13 cellular contexts compared by ENCODE assay signal in genomic region chr19:3183721-3184641, GRCh38. TPM values are rescaled to one million over a fixed set of nuclear protein-coding genes. Genes with fewer than 3 reads are reported as not detected.
DNase-seq lines count a peak whose midpoint lies in the region; ATAC-seq, FAIRE-seq and TF ChIP-seq lines count a peak whose summit lies in the region.
"Had no signal": no experiment of that assay in that cellular context is flagged by ENCODE, and none has a peak within 500 bp of the region (broad histone marks: within the 10 kb centered on the region; RNA-seq: fewer than 3 reads in every experiment).

No MANE protein-coding gene starts in this region.

- H2BK5ac ChIP-seq in H1 (ENCODE audit: low read depth, low read length), result no peak overlapping the region

- H3K23me2 ChIP-seq in H1 (ENCODE audit: low read depth, low read length), result peaks cover 8% of the 10 kb centered on the region; the same call in 1 of the 2 replicates

- no peak for DNase-seq in activated CD4-positive, alpha-beta T cell treated with anti-CD3 and anti-CD28 coated beads, Interleukin-2, amount 10 ng/mL, durations not matched to agents 7 days and 5 days
- DNase-seq in activated CD4-positive, alpha-beta T cell treated with anti-CD3 and anti-CD28 coated beads, Interleukin-2, amount 50 U/mL, for 1 hour, result no peak
- DNase-seq in SK-N-MC (ENCODE audit: low read depth, low spot score) (no peak), H1 (ENCODE audit: low read depth in 1 of 2, low spot score in 2 of 2) (no peak), spleen (no peak), body of pancreas (no peak), COR-L47 (lab: John Stamatoyannopoulos, UW) (no peak)
- DNase-seq: ACHN; activated CD4-positive, alpha-beta T cell treated with anti-CD3 and anti-CD28 coated beads for 48 hours; GDM1 had no signal

- H2BK120ac ChIP-seq in H1 (replicated peaks; ENCODE audit: low read depth, low read length), result no peak overlapping the region

- no peaks in the 10 kb centered on the region for H3K27me3 Mint-ChIP-seq in activated CD4-positive, alpha-beta T cell treated with anti-CD3 and anti-CD28 coated beads, Interleukin-2, amount 10 ng/mL, durations not matched to agents 7 days and 5 days

- H3K36me3 ChIP-seq in SK-N-MC (ENCODE audit: insufficient read depth, low read length) (peaks cover 2% of the 10 kb centered on the region; the same call in 1 of the 2 replicates), H1 (ENCODE audit: control insufficient read depth in 2 of 4, insufficient read depth in 4 of 4, low read length in 3 of 4) (no peaks in the 10 kb centered on the region; a peak in 1 of 8 replicates), spleen (peaks cover 0 to 47% (median 0%) of the 10 kb centered on the region in 6 donors), body of pancreas (replicated peaks in 1 of 2; ENCODE audit: insufficient read depth in 1 of 2, low read depth in 2 of 2) (no peaks in the 10 kb centered on the region)

- H3K4me2 ChIP-seq in H1 (ENCODE audit: insufficient read depth in 1 of 2, low read depth in 2 of 2, low read length in 2 of 2), result peak overlapping the region in 1 of 2 experiments; percentile 67; a peak in 1 of 4 replicates

- no peak overlapping the region for H3K9ac ChIP-seq in SK-N-MC (ENCODE audit: insufficient read length)
- H3K9ac ChIP-seq in H1 (replicated peaks in 1 of 4; ENCODE audit: extremely low read depth in 1 of 4, low read depth in 3 of 4, low read length in 3 of 4), result no peak overlapping the region

- H2BK20ac ChIP-seq in H1 (ENCODE audit: low read length), result no peak overlapping the region

- peaks cover 17 to 18% of the 10 kb centered on the region in 2 experiments for H4K20me1 ChIP-seq in H1 (replicated peaks in 1 of 2; ENCODE audit: control insufficient read depth in 1 of 2, insufficient read depth in 2 of 2, low read length in 2 of 2)

- ATAC-seq in GM21390 (IDR thresholded peaks at IDR 0.05; ENCODE audit: unreplicated experiment) (no peak), body of pancreas (no peak)

- no peak for TF ChIP-seq RAD21 in H1 (IDR thresholded peaks at IDR 0.05 in 1 of 2, conservative IDR thresholded peaks at IDR 0.05 in 1 of 2; ENCODE audit: low read depth in 2 of 2, low read length in 2 of 2)

- no peak overlapping the region for H4K8ac ChIP-seq in H1 (ENCODE audit: extremely low read depth, insufficient read depth, low read length)

- WGBS in H1 (ENCODE audit: extremely low coverage in 1 of 2, insufficient coverage in 1 of 2, insufficient read length in 1 of 2, insufficient replicate concordance in 2 of 2, low coverage in 1 of 2, low lambda C conversion rate in 2 of 2, missing lambda C conversion rate in 1 of 2), 2 experiments, result 86% methylated on average over 13 of the region's 13 CpGs; no CpG with 5 or more reads in 1 of the 2 experiments
- 71 to 82% (median 79%) methylated on average over 13 of the region's 13 CpGs for WGBS in spleen, 5 donors
- 56 to 70% methylated on average over 13 of the region's 13 CpGs for WGBS in body of pancreas, 2 donors

- peak overlapping the region; percentile 79 for H3K4me3 Mint-ChIP-seq in activated CD4-positive, alpha-beta T cell treated with anti-CD3 and anti-CD28 coated beads, Interleukin-2, amount 10 ng/mL, durations not matched to agents 7 days and 5 days

- peaks cover 18% of the 10 kb centered on the region for H3K79me1 ChIP-seq in H1 (ENCODE audit: low read depth, low read length)

- TF ChIP-seq EP300 in H1 (IDR thresholded peaks at IDR 0.05; ENCODE audit: borderline replicate concordance in 1 of 2, low read depth in 2 of 2, low read length in 2 of 2), result no peak

- no peak overlapping the region for H3K23ac ChIP-seq in H1 (ENCODE audit: insufficient read length)

- no peak overlapping the region for H3K27ac ChIP-seq in SK-N-MC
- H3K27ac ChIP-seq in H1 (ENCODE audit: low read depth, low read length), result no peak overlapping the region
- peak overlapping the region in 5 of 8 donors; percentile 22 to 99 (median 90) for H3K27ac ChIP-seq in spleen
- H3K27ac ChIP-seq in body of pancreas, result no peak overlapping the region

- H3K4me1 Mint-ChIP-seq in activated CD4-positive, alpha-beta T cell treated with anti-CD3 and anti-CD28 coated beads, Interleukin-2, amount 10 ng/mL, durations not matched to agents 7 days and 5 days, result peaks cover 55% of the 10 kb centered on the region

- TF ChIP-seq CTCF in H1 (IDR thresholded peaks at IDR 0.05; ENCODE audit: control extremely low read depth in 1 of 3, insufficient read depth in 1 of 3, low read depth in 1 of 3, low read length in 3 of 3) (no peak), spleen (IDR thresholded peaks at IDR 0.05 in 8 of 11, conservative IDR thresholded peaks at IDR 0.05 in 3 of 11) (no peak), body of pancreas (IDR thresholded peaks at IDR 0.05) (no peak)

- H4K5ac ChIP-seq in H1 (ENCODE audit: insufficient read length, low read depth, low read length), result no peak overlapping the region

- H3K18ac ChIP-seq in H1 (ENCODE audit: extremely low read depth, low read length), result no peak overlapping the region

- H2AFZ ChIP-seq in H1 (ENCODE audit: low read length), result no peak overlapping the region

- H3K9me3 Mint-ChIP-seq in activated CD4-positive, alpha-beta T cell treated with anti-CD3 and anti-CD28 coated beads, Interleukin-2, amount 10 ng/mL, durations not matched to agents 7 days and 5 days, result no peaks in the 10 kb centered on the region

- H2BK12ac ChIP-seq in H1 (ENCODE audit: low read depth, low read length), result no peak overlapping the region; the same call in 1 of the 2 replicates

- no peak overlapping the region for H3K56ac ChIP-seq in H1 (replicated peaks; ENCODE audit: insufficient read length, low read depth, low read length)

- peaks cover 13 to 32% of the 10 kb centered on the region in 2 experiments for H3K79me2 ChIP-seq in H1 (ENCODE audit: control insufficient read depth in 1 of 2, insufficient read depth in 2 of 2, low read length in 2 of 2)

- H2AK5ac ChIP-seq in H1 (ENCODE audit: low read depth, low read length), result peak overlapping the region; percentile 34; the same call in 1 of the 2 replicates

- peaks cover 0 to 10% (median 7%) of the 10 kb centered on the region in 4 experiments; a peak in 5 of 7 replicates for H3K4me1 ChIP-seq in H1 (replicated peaks in 1 of 4; ENCODE audit: control insufficient read depth in 3 of 4, insufficient read depth in 4 of 4, low read length in 3 of 4)
- H3K4me1 ChIP-seq in spleen, result peaks cover 48 to 95% (median 86%) of the 10 kb centered on the region in 6 donors
- peaks cover 26% of the 10 kb centered on the region for H3K4me1 ChIP-seq in body of pancreas

- intact Hi-C loops in spleen (cut with DNase I; ENCODE audit: low total_unique reads) (no loop called here), body of pancreas (cut with DNase I) (no loop called here)

- POLR2A ChIA-PET in activated CD4-positive, alpha-beta T cell treated with anti-CD3 and anti-CD28 coated beads, Interleukin-2, amount 10 ng/mL, durations not matched to agents 7 days and 5 days (lab: Charles Lee), result interaction anchor here (0.6 kb wide), 1 partner anchor 47 kb away, joined by 3 read pairs; no protein-coding TSS in a partner anchor
- POLR2A ChIA-PET in H1 (lab: Charles Lee; ENCODE audit: partially characterized antibody), result interaction anchor here (0.6 to 1.5 kb wide), 4 partner anchors 18 to 148 kb away, joined by 3 to 5 read pairs (median 3); partner anchors contain the start of gene CELF5

- no peak overlapping the region for H3K14ac ChIP-seq in H1 (ENCODE audit: insufficient read length)

- TF ChIP-seq POLR2A in H1 (IDR thresholded peaks at IDR 0.05; ENCODE audit: control extremely low read depth in 1 of 2, low read depth in 2 of 2, low read length in 2 of 2) (no peak), spleen (IDR thresholded peaks at IDR 0.05) (no peak), body of pancreas (IDR thresholded peaks at IDR 0.05) (no peak)

- no peak overlapping the region for H3K4ac ChIP-seq in H1 (replicated peaks; ENCODE audit: insufficient read length, low read depth, low read length)

- H3K27ac Mint-ChIP-seq in activated CD4-positive, alpha-beta T cell treated with anti-CD3 and anti-CD28 coated beads, Interleukin-2, amount 10 ng/mL, durations not matched to agents 7 days and 5 days, result peak overlapping the region; percentile 85

- no peak for FAIRE-seq in H1 (lab: Jason Lieb, UNC)

- H4K91ac ChIP-seq in H1 (replicated peaks; ENCODE audit: insufficient read length, low read length), result no peak overlapping the region

- CTCF ChIA-PET in activated CD4-positive, alpha-beta T cell treated with anti-CD3 and anti-CD28 coated beads, Interleukin-2, amount 10 ng/mL, durations not matched to agents 7 days and 5 days (lab: Charles Lee), result interaction anchor here (0.6 to 2.4 kb wide), 6 partner anchors 13 to 222 kb away, joined by 3 to 7 read pairs (median 3); no protein-coding TSS in a partner anchor
- CTCF ChIA-PET in H1 (lab: Charles Lee; ENCODE audit: partially characterized antibody), result interaction anchor here (0.6 to 2.2 kb wide), 6 partner anchors 10 to 229 kb away, joined by 3 to 7 read pairs (median 4); no protein-coding TSS in a partner anchor

- peaks cover 55% of the 10 kb centered on the region for H3K36me3 Mint-ChIP-seq in activated CD4-positive, alpha-beta T cell treated with anti-CD3 and anti-CD28 coated beads, Interleukin-2, amount 10 ng/mL, durations not matched to agents 7 days and 5 days (ENCODE audit: low read depth)

- H3K9me3 ChIP-seq in SK-N-MC (ENCODE audit: low read depth, low read length) (no peaks in the 10 kb centered on the region), H1 (ENCODE audit: insufficient read depth in 2 of 2, low read depth in 1 of 2, low read length in 1 of 2) (no peaks in the 10 kb centered on the region), spleen (no peaks in the 10 kb centered on the region), body of pancreas (no peaks in the 10 kb centered on the region)

- H3K4me3 ChIP-seq in SK-N-MC (peak overlapping the region; percentile 93; the same call in 1 of the 2 replicates), H1 (ENCODE audit: extremely low read depth in 1 of 4, insufficient read depth in 2 of 4, low read depth in 3 of 4, low read length in 4 of 4) (no peak overlapping the region), spleen (peak overlapping the region in 1 of 8 donors; percentile 100), body of pancreas (no peak overlapping the region)

- H2BK15ac ChIP-seq in H1 (ENCODE audit: low read length), result no peak overlapping the region; the same call in 1 of the 2 replicates

- H3K27me3 ChIP-seq in H1 (replicated peaks in 1 of 4; ENCODE audit: control insufficient read depth in 3 of 4, extremely low read depth in 1 of 4, insufficient read depth in 3 of 4, low read length in 3 of 4), result no peaks in the 10 kb centered on the region
- no peaks in the 10 kb centered on the region for H3K27me3 ChIP-seq in spleen (replicated peaks in 1 of 7)
- no peaks in the 10 kb centered on the region for H3K27me3 ChIP-seq in body of pancreas

RNA-seq across cellular contexts. Expression of gene NCLN, which starts 1.7 kb away (rescaled TPM):
- total RNA-seq in activated CD4-positive, alpha-beta T cell treated with anti-CD3 and anti-CD28 coated beads, Interleukin-2, amount 10 ng/mL, durations not matched to agents 7 days and 5 days, result 10 to 100 TPM; 52.1 to 56.0 TPM
- total RNA-seq in H1 (2021; fragmentation: NEBNext Ultra II Directional; extraction: Animal tissue kit (Norgen Biotek cat#: 25700)), result 103 and 105 TPM in 2 replicates
- 89.2 and 119 TPM in 2 replicates for polyA plus RNA-seq in H1 (2011; rRNA removed)
- polyA plus RNA-seq in H1 (2011; cell fraction: cytosol; rRNA removed), result 75.6 TPM
- 144 TPM for polyA plus RNA-seq in H1 (2011; cell fraction: nucleus; rRNA removed)
- polyA plus RNA-seq in H1 (2012, experiment 1 of 2), result 69.2 to 103 TPM (median 103 TPM) in 4 replicates
- polyA plus RNA-seq in H1 (2012, experiment 2 of 2), result 80.4 TPM
- 121 TPM for polyA plus RNA-seq in H1 (2013, experiment 1 of 2)
- polyA plus RNA-seq in H1 (2013, experiment 2 of 2), result 121 TPM
- polyA minus RNA-seq in H1 (2011; rRNA and poly(A)+ RNA removed), result 50.0 and 55.6 TPM in 2 replicates
- polyA minus RNA-seq in H1 (2011; cell fraction: cytosol; rRNA and poly(A)+ RNA removed), result 68.7 TPM
- 52.1 TPM for polyA minus RNA-seq in H1 (2011; cell fraction: nucleus; rRNA and poly(A)+ RNA removed)
- total RNA-seq in spleen, result 10 to 100 TPM; 37.8 to 59.2 (median 47.1) TPM
- 10 to 100 TPM; 41.4 to 89.5 (median 79.6) TPM for polyA plus RNA-seq in spleen
- total RNA-seq in body of pancreas, result 10 to 100 TPM; 30.6 to 56.0 TPM

RNA-seq across cellular contexts. Expression of gene S1PR4, which starts 5.4 kb away (rescaled TPM):
- total RNA-seq in activated CD4-positive, alpha-beta T cell treated with anti-CD3 and anti-CD28 coated beads, Interleukin-2, amount 10 ng/mL, durations not matched to agents 7 days and 5 days, result 100 to 1,000 TPM; 162 to 209 TPM
- not detected in 2 replicates for total RNA-seq in H1 (2021; fragmentation: NEBNext Ultra II Directional; extraction: Animal tissue kit (Norgen Biotek cat#: 25700))
- polyA plus RNA-seq in H1 (2011; rRNA removed), result 0.05 TPM in 1 of 2 replicates, not detected in the other
- polyA plus RNA-seq in H1 (2011; cell fraction: cytosol; rRNA removed), result not detected
- polyA plus RNA-seq in H1 (2011; cell fraction: nucleus; rRNA removed), result not detected
- not detected in 4 replicates for polyA plus RNA-seq in H1 (2012, experiment 1 of 2)
- polyA plus RNA-seq in H1 (2012, experiment 2 of 2), result not detected
- polyA plus RNA-seq in H1 (2013, experiment 1 of 2), result not detected
- not detected for polyA plus RNA-seq in H1 (2013, experiment 2 of 2)
- polyA minus RNA-seq in H1 (2011; rRNA and poly(A)+ RNA removed), result not detected in 2 replicates
- polyA minus RNA-seq in H1 (2011; cell fraction: cytosol; rRNA and poly(A)+ RNA removed), result not detected
- polyA minus RNA-seq in H1 (2011; cell fraction: nucleus; rRNA and poly(A)+ RNA removed), result not detected
- 100 to 1,000 TPM in 2 of 7 donors, 10 to 100 TPM in 5; 46.3 to 171 (median 64.4) TPM for total RNA-seq in spleen
- polyA plus RNA-seq in spleen, result 10 to 100 TPM; 44.7 to 68.9 (median 59.6) TPM
- total RNA-seq in body of pancreas, result 1 to 10 TPM; 1.8 to 3.3 TPM

RNA-seq across cellular contexts. Expression of gene CELF5, which starts 40.5 kb away (rescaled TPM):
- total RNA-seq in activated CD4-positive, alpha-beta T cell treated with anti-CD3 and anti-CD28 coated beads, Interleukin-2, amount 10 ng/mL, durations not matched to agents 7 days and 5 days, result under 1 TPM; 0.06 to 0.20 TPM
- 9.8 and 9.9 TPM in 2 replicates for total RNA-seq in H1 (2021; fragmentation: NEBNext Ultra II Directional; extraction: Animal tissue kit (Norgen Biotek cat#: 25700))
- polyA plus RNA-seq in H1 (2011; rRNA removed) (15.0 and 18.2 TPM in 2 replicates), spleen (under 1 TPM in 1 of 3 donors, not detected in 2; 0.05 TPM)
- 15.4 TPM for polyA plus RNA-seq in H1 (2011; cell fraction: cytosol; rRNA removed)
- 43.5 TPM for polyA plus RNA-seq in H1 (2011; cell fraction: nucleus; rRNA removed)
- 9.0 to 15.7 TPM (median 12.5 TPM) in 4 replicates for polyA plus RNA-seq in H1 (2012, experiment 1 of 2)
- polyA plus RNA-seq in H1 (2012, experiment 2 of 2), result 6.1 TPM
- 11.1 TPM for polyA plus RNA-seq in H1 (2013, experiment 1 of 2)
- polyA plus RNA-seq in H1 (2013, experiment 2 of 2), result 10.4 TPM
- 4.4 and 4.7 TPM in 2 replicates for polyA minus RNA-seq in H1 (2011; rRNA and poly(A)+ RNA removed)
- polyA minus RNA-seq in H1 (2011; cell fraction: cytosol; rRNA and poly(A)+ RNA removed), result 4.8 TPM
- polyA minus RNA-seq in H1 (2011; cell fraction: nucleus; rRNA and poly(A)+ RNA removed), result 11.7 TPM
- total RNA-seq in spleen (under 1 TPM in 2 of 7 donors, not detected in 5; 0.10 to 0.19 TPM), body of pancreas (under 1 TPM in 1 of 2 donors, not detected in 1; 0.33 TPM)
- total RNA-seq: mononuclear cell, skeletal muscle tissue had no signal

RNA-seq across cellular contexts. Expression of gene GNA15, which starts 48.1 kb away (rescaled TPM):
- 10 to 100 TPM; 22.8 to 23.6 TPM for total RNA-seq in activated CD4-positive, alpha-beta T cell treated with anti-CD3 and anti-CD28 coated beads, Interleukin-2, amount 10 ng/mL, durations not matched to agents 7 days and 5 days
- 0.25 and 0.26 TPM in 2 replicates for total RNA-seq in H1 (2021; fragmentation: NEBNext Ultra II Directional; extraction: Animal tissue kit (Norgen Biotek cat#: 25700))
- polyA plus RNA-seq in H1 (2011; rRNA removed) (0.36 and 0.45 TPM in 2 replicates), spleen (1 to 10 TPM; 3.8 to 7.6 (median 5.2) TPM)
- polyA plus RNA-seq in H1 (2011; cell fraction: cytosol; rRNA removed), result 0.61 TPM
- 0.16 TPM for polyA plus RNA-seq in H1 (2011; cell fraction: nucleus; rRNA removed)
- polyA plus RNA-seq in H1 (2012, experiment 1 of 2), result 0.13 to 0.46 TPM (median 0.29 TPM) in 3 of 4 replicates, not detected in the other
- 0.14 TPM for polyA plus RNA-seq in H1 (2012, experiment 2 of 2)
- 0.36 TPM for polyA plus RNA-seq in H1 (2013, experiment 1 of 2)
- polyA plus RNA-seq in H1 (2013, experiment 2 of 2), result 0.40 TPM
- 0.07 and 0.13 TPM in 2 replicates for polyA minus RNA-seq in H1 (2011; rRNA and poly(A)+ RNA removed)
- polyA minus RNA-seq in H1 (2011; cell fraction: cytosol; rRNA and poly(A)+ RNA removed), result not detected
- polyA minus RNA-seq in H1 (2011; cell fraction: nucleus; rRNA and poly(A)+ RNA removed), result not detected
- total RNA-seq in spleen (10 to 100 TPM in 6 of 7 donors, 1 to 10 TPM in 1; 9.8 to 24.9 (median 12.7) TPM), body of pancreas (1 to 10 TPM; 1.6 to 2.6 TPM)

Comparison
In these comparisons a context has a peak if more than half of its experiments do, and no peak if none do; other contexts are left out.
1. H3K27ac ChIP-seq: peak in spleen (5 of 8); none in SK-N-MC (single experiment), H1 (single experiment) and body of pancreas (0 of 4).
2. RNA of gene S1PR4, which starts 5.4 kb away (total RNA-seq): 162 to 209 TPM in activated CD4-positive, alpha-beta T cell treated with anti-CD3 and anti-CD28 coated beads, Interleukin-2, amount 10 ng/mL, durations not matched to agents 7 days and 5 days and 46.3 to 171 TPM in spleen; 1.8 to 3.3 TPM in body of pancreas and not detected in H1; every median in the first group is over 10 times any median in the second.